ENCODE assay signal across 8 cellular contexts in the genomic region with DNA sequence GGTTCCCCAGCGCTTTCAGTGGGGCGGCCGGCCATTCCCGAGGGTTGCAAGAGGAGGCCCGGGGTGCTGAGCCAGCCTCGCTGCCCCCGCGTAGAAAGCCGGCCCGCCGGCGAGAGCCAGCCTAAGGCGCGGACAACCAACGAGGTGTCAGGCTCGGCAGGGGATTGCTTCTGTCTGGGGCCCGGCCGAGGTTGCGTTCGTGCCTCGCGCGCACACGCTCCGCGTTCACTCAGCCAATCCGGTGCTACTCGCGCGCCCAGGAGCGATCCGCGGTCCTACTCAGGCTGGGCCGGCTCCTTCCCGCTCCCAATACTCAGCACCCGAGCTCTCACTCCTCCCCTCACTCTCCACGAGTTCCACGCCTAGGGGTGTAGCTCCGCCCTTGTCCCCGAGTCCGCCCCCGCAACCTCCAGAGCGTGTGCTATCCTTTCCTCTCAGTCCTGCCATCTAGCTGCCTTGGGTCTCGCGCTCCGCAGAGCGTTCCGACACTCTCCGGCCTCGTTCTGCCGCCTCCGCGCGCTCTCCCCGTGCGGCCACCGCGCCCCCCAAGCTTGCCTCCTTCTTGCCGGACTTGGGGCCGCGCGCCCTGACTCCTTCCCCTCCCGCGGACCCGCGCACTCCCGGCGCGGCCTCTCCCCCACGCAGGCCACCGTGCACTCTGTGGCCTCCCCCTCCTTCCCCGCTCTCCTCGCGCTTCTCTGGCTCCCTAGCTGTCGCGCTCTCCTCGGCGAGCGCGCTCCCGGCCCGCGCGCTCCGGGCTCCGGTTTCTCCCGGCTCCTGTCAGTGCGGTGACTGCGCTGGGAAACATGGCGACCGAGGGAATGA. TPM values are rescaled to one million over a fixed set of nuclear protein-coding genes. Genes with fewer than 3 reads are reported as not detected.
A peak's percentile ranks its signal among the peaks of the same experiment; 100 is the strongest.
DNase-seq lines count a peak whose midpoint lies in the region; ATAC-seq, FAIRE-seq and TF ChIP-seq lines count a peak whose summit lies in the region.

TSS of gene GPHN (plus strand) at position 426 of the 825 bp plus-strand sequence.

- no peaks in the 10 kb centered on the region for H3K36me3 ChIP-seq in kidney (ENCODE audit: control insufficient read depth in 1 of 2, insufficient read depth in 2 of 2, low read length in 2 of 2)

- intact Hi-C loops in kidney (cut with DNase I): no loop called here

- H3K4me3 ChIP-seq in AG04449 (ENCODE audit: low read depth, low read length) (peak within 1 kb of the TSS; percentile 91), kidney (ENCODE audit: low read length in 2 of 2) (peak within 1 kb of the TSS; percentile 93 to 96)

- peak; percentile 89 for DNase-seq in AG04449 (ENCODE audit: low read depth, low spot score)
- DNase-seq in NCI-H2227 treated with DMSO at 0.1 percent for 48 hours (lab: John Stamatoyannopoulos, UW): peak; percentile 97
- peak; percentile 77 for DNase-seq in activated CD4-positive, alpha-beta T cell treated with anti-CD3 and anti-CD28 coated beads for 1 hour
- DNase-seq in cerebellum (ENCODE audit: low spot score): peak; percentile 92
- peak; percentile 98 for DNase-seq in kidney
- peak; percentile 95 for DNase-seq in stimulated activated CD4-positive, alpha-beta T cell treated with anti-CD3 and anti-CD28 coated beads, Interleukin-15, amount 100 ng/mL, for 24 hours

- POLR2A ChIA-PET in AG04449 (lab: Yijun Ruan, JAX): interaction anchor here (0.5 kb wide), 1 partner anchor 253 kb away, joined by 3 read pairs; no protein-coding TSS in a partner anchor

- TF ChIP-seq CTCF in AG04449 (IDR thresholded peaks at IDR 0.05; ENCODE audit: insufficient read depth, low read length, missing control alignments) (peak; percentile 40), kidney (IDR thresholded peaks at IDR 0.05; ENCODE audit: borderline replicate concordance, extremely low read depth, insufficient read depth) (peak; percentile 1)

- peak within 1 kb of the TSS; percentile 95 to 100 for H3K9ac ChIP-seq in kidney (ENCODE audit: low read length in 2 of 2)

- FAIRE-seq in kidney (lab: Jason Lieb, UNC): peak; percentile 73

- H3K4me1 ChIP-seq in kidney (ENCODE audit: control insufficient read depth in 1 of 2, insufficient read depth in 1 of 2, low read depth in 1 of 2, low read length in 2 of 2): peaks cover 2 to 6% of the 10 kb centered on the region in 2 donors

- no peaks in the 10 kb centered on the region for H3K9me3 ChIP-seq in kidney (ENCODE audit: control insufficient read depth in 1 of 2, low read length in 2 of 2)

- ATAC-seq in GM18870 (IDR thresholded peaks at IDR 0.05; ENCODE audit: unreplicated experiment): peak; percentile 78
- ATAC-seq in HG03135 (IDR thresholded peaks at IDR 0.05; ENCODE audit: unreplicated experiment): peak; percentile 79

- CTCF ChIA-PET in AG04449 (lab: Yijun Ruan, JAX): interaction anchor here (1.0 to 2.3 kb wide), 2 partner anchors 10 to 630 kb away, joined by 4 to 32 read pairs; no protein-coding TSS in a partner anchor

- H3K27ac ChIP-seq in kidney (ENCODE audit: low read depth in 2 of 2, low read length in 2 of 2): peak within 1 kb of the TSS; percentile 93 to 97

RNA-seq across cellular contexts. Expression of gene GPHN, which starts in this region (rescaled TPM):
- total RNA-seq in cerebellum: 90.6 TPM
- 35.4 TPM for total RNA-seq in kidney
- 62.0 TPM for polyA plus RNA-seq in kidney (ENCODE audit: insufficient read depth, low read depth, low replicate concordance)

Comparison
In these comparisons a context has a peak if more than half of its experiments do, and no peak if none do; other contexts are left out.
1. Peak in every context shown above with its lines: DNase-seq, ATAC-seq, H3K4me3 ChIP-seq and H3K27ac ChIP-seq.